ENCODE assay signal across 21 cellular contexts in genomic region chr18:45007531-45007930, GRCh38.
"Had no signal": no experiment of that assay in that cellular context is flagged by ENCODE, and none has a peak within 500 bp of the region (broad histone marks: within the 10 kb centered on the region; RNA-seq: fewer than 3 reads in every experiment).

No MANE protein-coding gene starts in this region.

- H3K9me3 Mint-ChIP-seq: activated T-cell treated with anti-CD3 and anti-CD28 coated beads, Interleukin-2, amount 50 U/mL, for 4 hours; activated T-helper 2 cell treated with anti-CD3 and anti-CD28 coated beads, Interferon-gamma antibody, Interleukin-2, Interleukin-4, amounts not matched to agents 10 μg/mL and 5 μg/mL and 100 μg/mL, durations not matched to agents 14 hours and 24 hours and 36 hours; central memory CD8-positive, alpha-beta T cell; stimulated activated naive CD8-positive, alpha-beta T cell treated with anti-CD3 and anti-CD28 coated beads, Interleukin-15, Interleukin-2, amounts not matched to agents 100 ng/mL and 50 ng/mL, for 24 hours had no signal

- DNase-seq: activated CD8-positive, alpha-beta memory T cell treated with anti-CD3 and anti-CD28 coated beads for 24 hours; activated CD8-positive, alpha-beta memory T cell treated with anti-CD3 and anti-CD28 coated beads, Interleukin-2, amount 50 U/mL, for 4 hours; activated naive CD4-positive, alpha-beta T cell; activated T-cell treated with anti-CD3 and anti-CD28 coated beads, Interleukin-2, amount 50 U/mL, for 4 hours; adrenal gland; foreskin melanocyte; kidney; lower lobe of right lung; natural killer cell; spleen; substantia nigra; T-helper 1 cell; thyroid gland had no signal

- H3K4me3 Mint-ChIP-seq: activated naive CD8-positive, alpha-beta T cell; activated T-cell treated with anti-CD3 and anti-CD28 coated beads, Interleukin-2, amount 50 U/mL, for 4 hours; central memory CD8-positive, alpha-beta T cell; natural killer cell; stimulated activated naive CD8-positive, alpha-beta T cell treated with anti-CD3 and anti-CD28 coated beads, Interleukin-15, Interleukin-2, amounts not matched to agents 100 ng/mL and 50 ng/mL, for 24 hours had no signal

- ATAC-seq: activated T-cell treated with anti-CD3 and anti-CD28 coated beads, Interleukin-2, amount 50 U/mL, for 4 hours; lower lobe of right lung; natural killer cell had no signal

- H3K36me3 ChIP-seq: adrenal gland, ascending aorta, breast epithelium, lower lobe of right lung, prostate gland, spleen, thyroid gland had no signal

- H3K36me3 Mint-ChIP-seq: activated naive CD8-positive, alpha-beta T cell; natural killer cell had no signal

- H3K4me3 ChIP-seq: adrenal gland, ascending aorta, breast epithelium, lower lobe of right lung, prostate gland, spleen, thyroid gland had no signal

- H3K27ac ChIP-seq: adrenal gland, ascending aorta, breast epithelium, epithelial cell of prostate, lower lobe of right lung, prostate gland, spleen, thyroid gland had no signal

- H3K9me3 ChIP-seq: adrenal gland, ascending aorta, breast epithelium, lower lobe of right lung, prostate gland, spleen, thyroid gland had no signal

- H3K27ac Mint-ChIP-seq: activated naive CD8-positive, alpha-beta T cell; activated T-helper 2 cell treated with anti-CD3 and anti-CD28 coated beads, Interferon-gamma antibody, Interleukin-2, Interleukin-4, amounts not matched to agents 10 μg/mL and 5 μg/mL and 100 μg/mL, durations not matched to agents 14 hours and 24 hours and 36 hours; natural killer cell; stimulated activated naive CD8-positive, alpha-beta T cell treated with anti-CD3 and anti-CD28 coated beads, Interleukin-15, Interleukin-2, amounts not matched to agents 100 ng/mL and 50 ng/mL, for 24 hours had no signal

- H3K27me3 Mint-ChIP-seq: activated naive CD8-positive, alpha-beta T cell; central memory CD8-positive, alpha-beta T cell; stimulated activated naive CD8-positive, alpha-beta T cell treated with anti-CD3 and anti-CD28 coated beads, Interleukin-15, Interleukin-2, amounts not matched to agents 100 ng/mL and 50 ng/mL, for 24 hours had no signal

- H3K4me1 ChIP-seq: adrenal gland, breast epithelium, lower lobe of right lung, prostate gland, thyroid gland had no signal

- H3K27me3 ChIP-seq: adrenal gland, ascending aorta, breast epithelium, spleen, thyroid gland had no signal
